13 cellular contexts compared by ENCODE assay signal in the genomic region with DNA sequence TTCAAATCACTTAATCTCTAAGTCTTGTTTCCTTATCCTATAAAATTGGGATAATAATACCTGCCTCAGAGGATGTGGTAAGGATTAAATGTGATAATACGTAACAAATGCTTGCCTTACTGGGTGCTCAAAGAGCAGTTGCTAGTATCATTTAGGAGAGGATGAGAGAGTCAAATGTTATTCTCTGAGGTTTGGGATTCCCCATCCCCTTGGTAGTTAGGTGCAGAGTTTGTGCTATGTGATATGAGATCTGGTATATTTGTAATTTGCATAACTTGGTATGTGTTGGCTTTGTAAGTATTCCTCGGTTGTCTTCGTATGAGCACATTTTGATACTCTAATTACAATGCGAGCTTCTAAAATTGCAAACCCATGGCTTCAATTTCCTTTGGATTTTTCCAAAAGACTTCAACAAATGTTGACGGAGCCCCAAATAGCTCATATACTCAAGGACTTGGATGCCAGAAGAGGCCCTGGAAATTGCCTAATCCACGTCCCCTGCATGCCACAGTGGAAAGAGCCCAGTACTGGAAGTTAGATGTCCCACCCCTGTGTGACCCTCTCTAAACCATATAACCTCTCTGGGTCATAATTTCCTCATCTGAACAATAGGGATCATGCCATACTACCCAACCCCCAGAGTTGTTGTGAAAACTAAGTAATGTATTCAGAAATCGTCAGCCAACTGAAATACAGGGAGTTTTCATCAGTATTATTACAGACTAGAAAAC.
DNase-seq lines count a peak whose midpoint lies in the region; ATAC-seq and TF ChIP-seq lines count a peak whose summit lies in the region.
"Had no signal": no experiment of that assay in that cellular context is flagged by ENCODE, and none has a peak within 500 bp of the region (broad histone marks: within the 10 kb centered on the region; RNA-seq: fewer than 3 reads in every experiment).

No MANE protein-coding gene starts in this region.

- H2BK120ac ChIP-seq in mesenchymal stem cell (ENCODE audit: low read depth, low read length) = no peak overlapping the region

- H3K4me1 ChIP-seq in mesenchymal stem cell (ENCODE audit: control insufficient read depth, insufficient read depth, low read depth, low read length) = peaks cover 6% of the 10 kb centered on the region
- H3K4me1 ChIP-seq in naive thymus-derived CD4-positive, alpha-beta T cell (ENCODE audit: control insufficient read depth in 2 of 2, insufficient read depth in 2 of 2, low read length in 2 of 2) = no peaks in the 10 kb centered on the region
- H3K4me1 ChIP-seq: parathyroid adenoma had no signal

- no peak overlapping the region for H3K4ac ChIP-seq in mesenchymal stem cell (ENCODE audit: low read depth in 1 of 2, low read length in 2 of 2)

- H2BK12ac ChIP-seq in mesenchymal stem cell (ENCODE audit: low read length in 2 of 2) = no peak overlapping the region

- peak overlapping the region; percentile 73 for H3K9ac ChIP-seq in mesenchymal stem cell (ENCODE audit: low read length)
- H3K9ac ChIP-seq: parathyroid adenoma had no signal

- no peak overlapping the region for H3K18ac ChIP-seq in mesenchymal stem cell (ENCODE audit: low read depth in 1 of 2, low read length in 2 of 2)

- H4K8ac ChIP-seq in mesenchymal stem cell (ENCODE audit: low read length) = no peak overlapping the region

- H3K14ac ChIP-seq in mesenchymal stem cell (ENCODE audit: low read length in 2 of 2) = no peak overlapping the region

- ATAC-seq in GM18498 (IDR thresholded peaks at IDR 0.05; ENCODE audit: unreplicated experiment) = peak; percentile 56
- peak; percentile 74 for ATAC-seq in GM21619 (IDR thresholded peaks at IDR 0.05; ENCODE audit: unreplicated experiment)
- ATAC-seq in naive thymus-derived CD4-positive, alpha-beta T cell = no peak
- ATAC-seq: activated T-helper 17 cell treated with anti-CD3 and anti-CD28 coated beads, Interleukin-2, amount 50 U/mL, for 72 hours had no signal

- no peaks in the 10 kb centered on the region for H3K27me3 ChIP-seq in mesenchymal stem cell (ENCODE audit: control insufficient read depth in 1 of 2, insufficient read depth in 1 of 2, low read length in 2 of 2)
- H3K27me3 ChIP-seq in naive thymus-derived CD4-positive, alpha-beta T cell (ENCODE audit: control insufficient read depth in 2 of 2, insufficient read depth in 2 of 2, low read length in 2 of 2) = peaks cover 0 to 2% of the 10 kb centered on the region in 2 donors

- H3K9me3 Mint-ChIP-seq in chondrocyte (ENCODE audit: low read depth) = no peaks in the 10 kb centered on the region
- peaks cover 0 to 1% (median 0%) of the 10 kb centered on the region in 11 donors for H3K9me3 Mint-ChIP-seq in naive thymus-derived CD4-positive, alpha-beta T cell
- H3K9me3 Mint-ChIP-seq: activated T-helper 17 cell treated with anti-CD3 and anti-CD28 coated beads, Interleukin-2, amount 50 U/mL, for 72 hours had no signal

- H3K27ac Mint-ChIP-seq in chondrocyte (ENCODE audit: unreplicated experiment) = peak overlapping the region; percentile 93
- H3K27ac Mint-ChIP-seq in naive thymus-derived CD4-positive, alpha-beta T cell = no peak overlapping the region
- H3K27ac Mint-ChIP-seq: activated T-helper 17 cell treated with anti-CD3 and anti-CD28 coated beads, Interleukin-2, amount 50 U/mL, for 72 hours had no signal

- H2BK15ac ChIP-seq in mesenchymal stem cell (ENCODE audit: low read depth, poor library complexity, severe bottlenecking) = no peak overlapping the region

- peak overlapping the region in 1 of 2 experiments; percentile 40 for H3K4me3 ChIP-seq in mesenchymal stem cell (ENCODE audit: insufficient read depth in 1 of 2, low read depth in 1 of 2, low read length in 2 of 2)
- no peak overlapping the region for H3K4me3 ChIP-seq in naive thymus-derived CD4-positive, alpha-beta T cell (ENCODE audit: low read length)

- no peak overlapping the region for H2AK5ac ChIP-seq in mesenchymal stem cell (ENCODE audit: low read length, severe bottlenecking)

- peak overlapping the region; percentile 8 for H3K4me3 Mint-ChIP-seq in chondrocyte (ENCODE audit: unreplicated experiment)
- H3K4me3 Mint-ChIP-seq in naive thymus-derived CD4-positive, alpha-beta T cell = no peak overlapping the region
- H3K4me3 Mint-ChIP-seq: activated T-helper 17 cell treated with anti-CD3 and anti-CD28 coated beads, Interleukin-2, amount 50 U/mL, for 72 hours had no signal

- H3K79me1 ChIP-seq in mesenchymal stem cell (replicated peaks; ENCODE audit: low read length, poor library complexity, severe bottlenecking) = peaks cover 15% of the 10 kb centered on the region

- CTCF ChIA-PET in naive thymus-derived CD4-positive, alpha-beta T cell (lab: Charles Lee) = no interaction called here

- H3K36me3 Mint-ChIP-seq in chondrocyte (ENCODE audit: low read depth) = peaks cover 15% of the 10 kb centered on the region
- no peaks in the 10 kb centered on the region for H3K36me3 Mint-ChIP-seq in naive thymus-derived CD4-positive, alpha-beta T cell

- H2AFZ ChIP-seq in mesenchymal stem cell (ENCODE audit: low read depth, low read length) = no peak overlapping the region
- H2AFZ ChIP-seq: parathyroid adenoma had no signal

- TF ChIP-seq CTCF in chondrocyte (IDR thresholded peaks at IDR 0.05) = no peak

- no peak overlapping the region for H4K91ac ChIP-seq in mesenchymal stem cell (ENCODE audit: low read length)

- H3K4me2 ChIP-seq in mesenchymal stem cell (ENCODE audit: low read length, poor library complexity, severe bottlenecking) = no peak overlapping the region

- no peak overlapping the region for H3K23ac ChIP-seq in mesenchymal stem cell (ENCODE audit: low read length in 2 of 2)

- intact Hi-C loops in naive thymus-derived CD4-positive, alpha-beta T cell (cut with micrococcal nuclease) = no loop called here

- no peak overlapping the region for H2BK5ac ChIP-seq in mesenchymal stem cell (ENCODE audit: low read depth, low read length, poor library complexity, severe bottlenecking)

- no peaks in the 10 kb centered on the region for H3K9me3 ChIP-seq in mesenchymal stem cell (ENCODE audit: control insufficient read depth, low read length)
- H3K9me3 ChIP-seq in naive thymus-derived CD4-positive, alpha-beta T cell (ENCODE audit: control insufficient read depth in 2 of 3, low read length in 3 of 3) = no peaks in the 10 kb centered on the region

- peaks cover 5 to 52% of the 10 kb centered on the region in 2 experiments for H3K36me3 ChIP-seq in mesenchymal stem cell (ENCODE audit: control insufficient read depth in 1 of 2, insufficient read depth in 2 of 2, low read depth in 1 of 2, low read length in 2 of 2)
- no peaks in the 10 kb centered on the region for H3K36me3 ChIP-seq in naive thymus-derived CD4-positive, alpha-beta T cell (ENCODE audit: control insufficient read depth in 2 of 3, insufficient read depth in 3 of 3, low read length in 3 of 3)

- H3K4me1 Mint-ChIP-seq in chondrocyte (ENCODE audit: low read depth) = peaks cover 98% of the 10 kb centered on the region
- no peaks in the 10 kb centered on the region for H3K4me1 Mint-ChIP-seq in naive thymus-derived CD4-positive, alpha-beta T cell
- H3K4me1 Mint-ChIP-seq: activated T-helper 17 cell treated with anti-CD3 and anti-CD28 coated beads, Interleukin-2, amount 50 U/mL, for 72 hours had no signal

- POLR2A ChIA-PET in naive thymus-derived CD4-positive, alpha-beta T cell (lab: Charles Lee) = no interaction called here

- H3K27ac ChIP-seq in mesenchymal stem cell (ENCODE audit: low read length, poor library complexity, severe bottlenecking) = no peak overlapping the region
- H3K27ac ChIP-seq in naive thymus-derived CD4-positive, alpha-beta T cell (ENCODE audit: low read depth, low read length) = no peak overlapping the region
- H3K27ac ChIP-seq: parathyroid adenoma had no signal

- DNase-seq in chondrocyte (ENCODE audit: low spot score) (no peak), mesenchymal stem cell (no peak), DMS79 (lab: John Stamatoyannopoulos, UW) (no peak), SHP77 treated with DMSO at 0.1 percent for 48 hours (lab: John Stamatoyannopoulos, UW) (no peak)
- DNase-seq in stimulated activated CD4-positive, alpha-beta T cell treated with anti-CD3 and anti-CD28 coated beads, Interleukin-1b, Interleukin-23, amount 100 ng/mL, for 48 hours = no peak
- no peak for DNase-seq in naive thymus-derived CD4-positive, alpha-beta T cell
- DNase-seq: activated CD4-positive, alpha-beta T cell treated with anti-CD3 and anti-CD28 coated beads for 4 hours; DMS79 treated with DMSO at 0.1 percent for 48 hours; NCI-H2171 treated with DMSO at 0.1 percent for 48 hours had no signal

- WGBS in mesenchymal stem cell = 82% methylated on average over 6 of the region's 7 CpGs

- no peaks in the 10 kb centered on the region for H3K27me3 Mint-ChIP-seq in chondrocyte (ENCODE audit: low read depth)
- H3K27me3 Mint-ChIP-seq in naive thymus-derived CD4-positive, alpha-beta T cell = peaks cover 4 to 26% (median 14%) of the 10 kb centered on the region in 5 donors
